ENCODE assay signal across 11 cellular contexts in the genomic region with DNA sequence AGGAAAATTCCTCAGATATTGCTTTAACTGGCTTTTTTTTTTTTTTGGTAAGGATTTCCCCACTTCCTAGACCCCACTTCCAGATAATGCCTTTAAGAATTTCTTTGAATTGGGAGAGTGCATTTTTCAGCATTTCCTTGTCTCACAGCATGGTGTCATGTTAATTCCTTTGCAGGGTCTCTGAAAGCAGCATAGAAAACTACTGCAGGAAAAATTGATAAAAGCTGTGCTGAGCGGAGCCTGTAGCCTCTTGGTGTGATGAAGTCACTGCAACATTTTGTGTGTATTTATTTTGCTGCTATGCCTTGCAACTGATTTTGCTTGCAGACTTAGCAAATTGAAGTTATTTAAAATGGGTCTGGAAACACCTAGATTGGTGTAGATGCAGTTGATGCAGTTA. TPM values are rescaled to one million over a fixed set of nuclear protein-coding genes. Genes with fewer than 3 reads are reported as not detected.
"Had no signal": no experiment of that assay in that cellular context is flagged by ENCODE, and none has a peak within 500 bp of the region (broad histone marks: within the 10 kb centered on the region; RNA-seq: fewer than 3 reads in every experiment).

No MANE protein-coding gene starts in this region.

- H3K4me1 ChIP-seq: left ventricle myocardium inferior, spleen had no signal

- H3K27ac ChIP-seq: gastroesophageal sphincter, left ventricle myocardium inferior, spleen had no signal

- H3K4me3 ChIP-seq: gastroesophageal sphincter, left ventricle myocardium inferior, spleen had no signal

- H3K9me3 ChIP-seq: gastroesophageal sphincter, left ventricle myocardium inferior, spleen had no signal

- DNase-seq: activated CD4-positive, alpha-beta T cell treated with anti-CD3 and anti-CD28 coated beads for 48 hours; activated CD8-positive, alpha-beta memory T cell treated with anti-CD3 and anti-CD28 coated beads, Interleukin-2, amount 50 U/mL, for 4 hours; activated CD8-positive, alpha-beta T cell treated with anti-CD3 and anti-CD28 coated beads for 36 hours; activated naive CD8-positive, alpha-beta T cell treated with anti-CD3 and anti-CD28 coated beads for 36 hours; cerebellar nuclear complex; kidney; left ventricle myocardium inferior; spleen; T-helper 2 cell had no signal

- H3K36me3 ChIP-seq: gastroesophageal sphincter, left ventricle myocardium inferior, spleen had no signal

RNA-seq across cellular contexts. Expression of a gene that starts 2.7 kb away (rescaled TPM):
- total RNA-seq: activated CD8-positive, alpha-beta T cell treated with anti-CD3 and anti-CD28 coated beads for 36 hours; activated naive CD8-positive, alpha-beta T cell treated with anti-CD3 and anti-CD28 coated beads for 36 hours; left ventricle myocardium inferior; osteoblast had no signal
- polyA plus RNA-seq: spleen had no signal
